ENCODE assay signal across 8 cellular contexts in genomic region chr13:49690133-49690989, GRCh38.
DNase-seq lines count a peak whose midpoint lies in the region; ATAC-seq lines count a peak whose summit lies in the region.

No MANE protein-coding gene starts in this region.

- peaks cover 21% of the 10 kb centered on the region for H3K4me1 Mint-ChIP-seq in activated naive CD8-positive, alpha-beta T cell treated with anti-CD3 and anti-CD28 coated beads, Interleukin-2, amount 50 U/mL, for 24 hours
- H3K4me1 Mint-ChIP-seq in stimulated activated naive CD8-positive, alpha-beta T cell treated with anti-CD3 and anti-CD28 coated beads, Interleukin-15, Interleukin-2, amounts not matched to agents 100 ng/mL and 50 ng/mL, for 24 hours (ENCODE audit: low read depth) = peaks cover 12% of the 10 kb centered on the region

- H3K4me3 ChIP-seq in iPS-20b (ENCODE audit: low read length) = peak overlapping the region; percentile 83

- H3K4me3 Mint-ChIP-seq in activated naive CD8-positive, alpha-beta T cell treated with anti-CD3 and anti-CD28 coated beads, Interleukin-2, amount 50 U/mL, for 24 hours = peak overlapping the region; percentile 90
- H3K4me3 Mint-ChIP-seq in stimulated activated naive CD8-positive, alpha-beta T cell treated with anti-CD3 and anti-CD28 coated beads, Interleukin-15, Interleukin-2, amounts not matched to agents 100 ng/mL and 50 ng/mL, for 24 hours = peak overlapping the region; percentile 92

- DNase-seq in NCI-H2196 (lab: John Stamatoyannopoulos, UW; ENCODE audit: unreplicated experiment) (peak; percentile 16), NCI-H2196 treated with DMSO at 0.1 percent for 48 hours (lab: John Stamatoyannopoulos, UW; ENCODE audit: unreplicated experiment) (no peak), HuH-7 (ENCODE audit: low spot score) (peak; percentile 39)
- DNase-seq in activated naive CD8-positive, alpha-beta T cell treated with anti-CD3 and anti-CD28 coated beads, Interleukin-2, amount 50 U/mL, for 24 hours = no peak
- no peak for DNase-seq in stimulated activated naive CD4-positive, alpha-beta T cell treated with Interleukin-2 at 50 U/mL for 16 hours (lab: John Stamatoyannopoulos, UW)

- peak overlapping the region; percentile 76 for H3K27ac ChIP-seq in iPS-20b (ENCODE audit: low read length)

- peak overlapping the region; percentile 81 for H3K27ac Mint-ChIP-seq in activated naive CD8-positive, alpha-beta T cell treated with anti-CD3 and anti-CD28 coated beads, Interleukin-2, amount 50 U/mL, for 24 hours
- peak overlapping the region; percentile 66 for H3K27ac Mint-ChIP-seq in stimulated activated naive CD8-positive, alpha-beta T cell treated with anti-CD3 and anti-CD28 coated beads, Interleukin-15, Interleukin-2, amounts not matched to agents 100 ng/mL and 50 ng/mL, for 24 hours

- no peaks in the 10 kb centered on the region for H3K27me3 ChIP-seq in iPS-20b (ENCODE audit: insufficient read depth, low read length)

- no peaks in the 10 kb centered on the region for H3K9me3 ChIP-seq in iPS-20b (ENCODE audit: insufficient read depth, low read depth, low read length)

- peak; percentile 23 for ATAC-seq in GM21576 (IDR thresholded peaks at IDR 0.05; ENCODE audit: unreplicated experiment)
- no peak for ATAC-seq in activated naive CD8-positive, alpha-beta T cell treated with anti-CD3 and anti-CD28 coated beads, Interleukin-2, amount 50 U/mL, for 24 hours

- H3K9me3 Mint-ChIP-seq in activated naive CD8-positive, alpha-beta T cell treated with anti-CD3 and anti-CD28 coated beads, Interleukin-2, amount 50 U/mL, for 24 hours = no peaks in the 10 kb centered on the region
- no peaks in the 10 kb centered on the region for H3K9me3 Mint-ChIP-seq in stimulated activated naive CD8-positive, alpha-beta T cell treated with anti-CD3 and anti-CD28 coated beads, Interleukin-15, Interleukin-2, amounts not matched to agents 100 ng/mL and 50 ng/mL, for 24 hours

- peak overlapping the region; percentile 89 for H3K9ac ChIP-seq in iPS-20b (ENCODE audit: low read depth, low read length)

- peaks cover 6% of the 10 kb centered on the region; the same call in 1 of the 2 replicates for H3K4me1 ChIP-seq in iPS-20b (ENCODE audit: insufficient read depth, low read length)

- H3K36me3 ChIP-seq in iPS-20b (ENCODE audit: insufficient read depth, low read depth, low read length) = peaks cover 14% of the 10 kb centered on the region

- H3K36me3 Mint-ChIP-seq in activated naive CD8-positive, alpha-beta T cell treated with anti-CD3 and anti-CD28 coated beads, Interleukin-2, amount 50 U/mL, for 24 hours (ENCODE audit: low read depth) = peaks cover 11% of the 10 kb centered on the region
- H3K36me3 Mint-ChIP-seq in stimulated activated naive CD8-positive, alpha-beta T cell treated with anti-CD3 and anti-CD28 coated beads, Interleukin-15, Interleukin-2, amounts not matched to agents 100 ng/mL and 50 ng/mL, for 24 hours (ENCODE audit: low read depth) = peaks cover 15% of the 10 kb centered on the region

- no peaks in the 10 kb centered on the region for H3K27me3 Mint-ChIP-seq in activated naive CD8-positive, alpha-beta T cell treated with anti-CD3 and anti-CD28 coated beads, Interleukin-2, amount 50 U/mL, for 24 hours
- no peaks in the 10 kb centered on the region for H3K27me3 Mint-ChIP-seq in stimulated activated naive CD8-positive, alpha-beta T cell treated with anti-CD3 and anti-CD28 coated beads, Interleukin-15, Interleukin-2, amounts not matched to agents 100 ng/mL and 50 ng/mL, for 24 hours

Comparison
In these comparisons a context has a peak if more than half of its experiments do, and no peak if none do; other contexts are left out.
1. DNase-seq: peak in NCI-H2196 (single experiment) and HuH-7 (single experiment); none in NCI-H2196 treated with DMSO at 0.1 percent for 48 hours (single experiment), activated naive CD8-positive, alpha-beta T cell treated with anti-CD3 and anti-CD28 coated beads, Interleukin-2, amount 50 U/mL, for 24 hours (single experiment) and stimulated activated naive CD4-positive, alpha-beta T cell treated with Interleukin-2 at 50 U/mL for 16 hours (single experiment).